18 cellular contexts compared by ENCODE assay signal in the genomic region with DNA sequence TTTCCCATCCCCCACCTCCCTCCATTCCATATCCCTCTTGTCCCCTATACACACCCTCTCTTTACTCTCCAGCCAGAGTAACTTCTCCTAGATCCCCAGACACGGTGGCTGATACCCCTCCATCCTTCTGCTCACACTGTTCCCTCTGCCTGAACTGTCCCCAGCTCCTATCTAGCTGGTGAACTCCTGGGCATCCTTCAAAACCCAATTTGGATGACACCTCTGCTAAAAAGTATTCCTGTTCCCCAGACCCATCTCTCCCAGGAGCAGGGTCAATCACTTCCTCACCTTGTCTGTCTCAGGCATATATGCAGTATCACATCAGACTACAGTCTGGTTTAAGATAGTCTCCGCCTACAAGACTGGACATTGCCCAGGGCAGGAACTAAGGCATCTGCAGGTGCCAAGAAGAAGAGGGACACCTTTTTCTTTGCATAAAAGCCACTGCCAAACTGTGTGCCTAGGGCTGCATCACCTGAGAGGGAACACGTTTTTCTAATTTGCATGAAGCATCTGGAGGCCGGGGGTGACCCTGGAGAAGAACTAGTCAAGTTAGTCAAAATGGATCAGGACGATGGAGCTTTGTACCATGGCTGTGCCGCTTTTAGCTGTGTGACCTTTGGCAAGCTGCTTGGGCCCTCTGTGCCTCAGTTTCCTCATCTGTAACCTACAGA. TPM values are rescaled to one million over a fixed set of nuclear protein-coding genes. Genes with fewer than 3 reads are reported as not detected.
DNase-seq lines count a peak whose midpoint lies in the region; ATAC-seq, FAIRE-seq and TF ChIP-seq lines count a peak whose summit lies in the region.
"Had no signal": no experiment of that assay in that cellular context is flagged by ENCODE, and none has a peak within 500 bp of the region (broad histone marks: within the 10 kb centered on the region; RNA-seq: fewer than 3 reads in every experiment).

No MANE protein-coding gene starts in this region.

- ATAC-seq in left lobe of liver, result peak; percentile 16
- ATAC-seq: Right ventricle myocardium inferior had no signal

- FAIRE-seq in kidney (lab: Jason Lieb, UNC), result no peak
- FAIRE-seq: HTR-8/SVneo had no signal

- H3K4me3 ChIP-seq in DOHH2 (ENCODE audit: low read length) (0 out of 2 replicates have a peak overlapping the region, but pooled peaks have one; percentile 12), HEK293 (ENCODE audit: low read depth, low read length) (no peak overlapping the region), SU-DHL-6 (ENCODE audit: insufficient read depth, low read length, poor library complexity, severe bottlenecking) (no peak overlapping the region), ovary (no peak overlapping the region), kidney (ENCODE audit: low read length in 2 of 2) (no peak overlapping the region)

- H3K4me1 ChIP-seq in DOHH2 (ENCODE audit: control insufficient read depth, low read length) (peaks cover 14% of the 10 kb centered on the region), HEK293 (ENCODE audit: control insufficient read depth, insufficient read depth, low read length) (no peaks in the 10 kb centered on the region), ovary (ENCODE audit: insufficient read depth) (peaks cover 3% of the 10 kb centered on the region), kidney (ENCODE audit: control insufficient read depth in 1 of 2, insufficient read depth in 1 of 2, low read depth in 1 of 2, low read length in 2 of 2) (no peaks in the 10 kb centered on the region)

- intact Hi-C loops in ovary (cut with DNase I), result no loop called here
- intact Hi-C loops in kidney (cut with DNase I), result no loop called here

- TF ChIP-seq CTCF in DOHH2 (IDR thresholded peaks at IDR 0.05; ENCODE audit: low read depth, low read length, poor library complexity, severe bottlenecking), result no peak
- TF ChIP-seq CTCF in HEK293 (tag by site-specific recombination; IDR thresholded peaks at IDR 0.05), result no peak
- TF ChIP-seq CTCF in SU-DHL-6 (IDR thresholded peaks at IDR 0.05; ENCODE audit: insufficient read depth, low read length, poor library complexity, severe bottlenecking), result no peak
- no peak for TF ChIP-seq CTCF in ovary (IDR thresholded peaks at IDR 0.05)
- no peak for TF ChIP-seq CTCF in kidney (IDR thresholded peaks at IDR 0.05; ENCODE audit: borderline replicate concordance, extremely low read depth, insufficient read depth)

- no peaks in the 10 kb centered on the region for H4K20me1 ChIP-seq in DOHH2 (ENCODE audit: control insufficient read depth, insufficient read depth, low read depth, low read length)
- H4K20me1 ChIP-seq in SU-DHL-6 (ENCODE audit: low read depth, low read length), result no peaks in the 10 kb centered on the region

- CTCF ChIA-PET in HEK293 (lab: Yijun Ruan, JAX), result interaction anchor here (0.7 to 5.2 kb wide), 7 partner anchors 9 to 60 kb away, joined by 3 to 27 read pairs (median 3); no protein-coding TSS in a partner anchor

- no peak for TF ChIP-seq POLR2A in ovary (IDR thresholded peaks at IDR 0.05)

- H3K36me3 ChIP-seq in DOHH2 (ENCODE audit: control insufficient read depth, low read length) (no peaks in the 10 kb centered on the region), HEK293 (ENCODE audit: control insufficient read depth in 2 of 2, insufficient read depth in 1 of 2, low read length in 2 of 2) (no peaks in the 10 kb centered on the region), SU-DHL-6 (ENCODE audit: low read length) (no peaks in the 10 kb centered on the region), ovary (no peaks in the 10 kb centered on the region), kidney (ENCODE audit: control insufficient read depth in 1 of 2, insufficient read depth in 2 of 2, low read length in 2 of 2) (no peaks in the 10 kb centered on the region)

- no peak for DNase-seq in left lobe of liver (ENCODE audit: low spot score)
- no peak for DNase-seq in Kasumi-1 (lab: John Stamatoyannopoulos, UW)
- no peak for DNase-seq in hepatic stellate cell (ENCODE audit: low spot score)
- DNase-seq in ovary, result no peak
- no peak for DNase-seq in kidney
- DNase-seq: NCI-H1048, NCI-H2227 treated with DMSO at 0.1 percent for 48 hours, NCI-H524 treated with DMSO at 0.1 percent for 48 hours, T-helper 1 cell had no signal

- no peaks in the 10 kb centered on the region for H3F3A ChIP-seq in DOHH2 (ENCODE audit: control insufficient read depth, insufficient read depth)
- no peaks in the 10 kb centered on the region for H3F3A ChIP-seq in SU-DHL-6 (ENCODE audit: insufficient read depth)

- H3K9me3 ChIP-seq in DOHH2 (ENCODE audit: control insufficient read depth, insufficient read depth, low read length), result no peaks in the 10 kb centered on the region
- H3K9me3 ChIP-seq in HEK293 (ENCODE audit: control insufficient read depth, insufficient read depth, low read depth, low read length), result no peaks in the 10 kb centered on the region
- no peaks in the 10 kb centered on the region for H3K9me3 ChIP-seq in SU-DHL-6 (ENCODE audit: insufficient read depth, low read length)
- H3K9me3 ChIP-seq in ovary, result no peaks in the 10 kb centered on the region
- peaks cover 0 to 4% of the 10 kb centered on the region in 2 donors for H3K9me3 ChIP-seq in kidney (ENCODE audit: control insufficient read depth in 1 of 2, low read length in 2 of 2)

- H3K27me3 ChIP-seq in DOHH2 (ENCODE audit: control insufficient read depth, low read length) (no peaks in the 10 kb centered on the region), SU-DHL-6 (ENCODE audit: low read length) (no peaks in the 10 kb centered on the region), ovary (no peaks in the 10 kb centered on the region)

- POLR2A ChIA-PET in HEK293 (lab: Yijun Ruan, JAX), result no interaction called here

- TF ChIP-seq EP300 in ovary (IDR thresholded peaks at IDR 0.05), result no peak

- H3K4me2 ChIP-seq in DOHH2 (ENCODE audit: low read length) (peak overlapping the region; percentile 48), SU-DHL-6 (ENCODE audit: low read depth, low read length, poor library complexity, severe bottlenecking) (peak overlapping the region; percentile 13)

- H3K9ac ChIP-seq in SU-DHL-6 (ENCODE audit: low read length) (no peak overlapping the region), kidney (ENCODE audit: low read length in 2 of 2) (no peak overlapping the region)

- H3K9me2 ChIP-seq in DOHH2 (replicated peaks; ENCODE audit: control insufficient read depth, low read length) (no peaks in the 10 kb centered on the region), SU-DHL-6 (replicated peaks; ENCODE audit: insufficient read depth, low read length) (no peaks in the 10 kb centered on the region)

- H3K79me2 ChIP-seq in DOHH2 (ENCODE audit: control insufficient read depth, low read length), result no peaks in the 10 kb centered on the region
- H3K79me2 ChIP-seq in SU-DHL-6 (ENCODE audit: insufficient read depth, low read length), result no peaks in the 10 kb centered on the region

- WGBS in ovary, 3 donors, result 60 to 69% (median 68%) methylated on average over 6 of the region's 6 CpGs

- no peak overlapping the region for H3K27ac ChIP-seq in DOHH2 (ENCODE audit: low read depth, low read length)
- H3K27ac ChIP-seq in HEK293 (ENCODE audit: extremely low read depth, low read depth, low read length), result no peak overlapping the region
- H3K27ac ChIP-seq in SU-DHL-6 (ENCODE audit: low read depth, low read length), result no peak overlapping the region
- no peak overlapping the region for H3K27ac ChIP-seq in ovary
- H3K27ac ChIP-seq in kidney (ENCODE audit: low read depth in 2 of 2, low read length in 2 of 2), result no peak overlapping the region
- H3K27ac ChIP-seq: C4-2B had no signal

- H2AFZ ChIP-seq in SU-DHL-6 (ENCODE audit: low read depth, low read length, severe bottlenecking), result peak overlapping the region; percentile 89

TF ChIP-seq in HEK293, 187 proteins besides CTCF, POLR2A, EP300 and RAD21:
- TF ChIP-seq SCRT2 (tag by site-specific recombination; IDR thresholded peaks at IDR 0.05), result no peak
- TF ChIP-seq ZFP3 (tag by site-specific recombination; IDR thresholded peaks at IDR 0.05; ENCODE audit: low read depth), result peak; percentile 95

RNA-seq across cellular contexts. Expression of gene NR5A1, which starts 27.1 kb away (rescaled TPM):
- total RNA-seq in left lobe of liver (0.40 TPM), ovary (10 to 100 TPM; 14.7 to 73.6 (median 50.6) TPM), kidney (not detected)
- polyA plus RNA-seq in ovary (10 to 100 TPM; 31.8 to 45.2 TPM), kidney (ENCODE audit: insufficient read depth, low read depth, low replicate concordance) (not detected)
- total RNA-seq: A673, Daoy, Right ventricle myocardium inferior had no signal

RNA-seq across cellular contexts. Expression of gene ADGRD2, which starts 29.8 kb away (rescaled TPM):
- total RNA-seq in left lobe of liver (not detected), ovary (not detected), kidney (not detected)
- polyA plus RNA-seq in ovary (not detected), kidney (ENCODE audit: insufficient read depth, low read depth, low replicate concordance) (not detected)
- total RNA-seq: A673, H7, Right ventricle myocardium inferior had no signal

Comparison
In these comparisons a context has a peak if more than half of its experiments do, and no peak if none do; other contexts are left out.
1. RNA of gene NR5A1, which starts 27.1 kb away (total RNA-seq): 14.7 to 73.6 TPM in ovary; 0.40 TPM in left lobe of liver (single experiment) and not detected in kidney (single experiment); every median in the first group is over 10 times any median in the second.